ENCODE assay signal across 35 cellular contexts in the genomic region with DNA sequence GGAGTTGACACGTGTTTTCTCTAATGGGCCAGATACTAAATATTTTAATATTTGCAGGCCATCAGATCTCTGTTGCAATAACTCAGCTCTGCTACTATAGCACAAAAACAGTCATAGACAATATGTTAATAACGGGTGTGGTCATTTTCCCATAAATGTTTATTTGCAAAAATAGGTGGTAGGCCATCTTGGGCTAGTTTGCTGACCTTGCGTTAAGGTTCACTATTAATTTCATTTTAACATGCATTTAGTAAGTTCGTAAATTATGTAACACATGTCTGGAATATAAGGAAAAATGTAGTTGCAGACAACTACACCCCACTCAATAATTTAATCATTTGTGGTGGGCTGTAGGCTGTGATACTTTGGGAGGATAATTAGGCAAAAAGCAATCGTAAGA.
"Had no signal": no experiment of that assay in that cellular context is flagged by ENCODE, and none has a peak within 500 bp of the region (broad histone marks: within the 10 kb centered on the region; RNA-seq: fewer than 3 reads in every experiment).

No MANE protein-coding gene starts in this region.

- DNase-seq: Kasumi-1, MG63, MM.1S, MV-4-11, NCI-H1048, NCI-H1092, NCI-H1092 treated with DMSO at 0.1 percent for 48 hours, NCI-H1105, NCI-H1105 treated with DMSO at 0.1 percent for 48 hours, NCI-H1417, NCI-H1417 treated with DMSO at 0.1 percent for 48 hours, NCI-H1436, NCI-H1436 treated with DMSO at 0.1 percent for 48 hours, NCI-H146, NCI-H1694, NCI-H1694 treated with DMSO at 0.1 percent for 48 hours, NCI-H187, NCI-H187 treated with DMSO at 0.1 percent for 48 hours, NCI-H1930, NCI-H2029, NCI-H2029 treated with DMSO at 0.1 percent for 48 hours, NCI-H2081, NCI-H2081 treated with DMSO at 0.1 percent for 48 hours, NCI-H2107, NCI-H2171, NCI-H2171 treated with DMSO at 0.1 percent for 48 hours, NCI-H2227 treated with DMSO at 0.1 percent for 48 hours, NCI-H226, NCI-H345, NCI-H446, NCI-H446 treated with DMSO at 0.1 percent for 48 hours, NCI-H510A, NCI-H510A treated with DMSO at 0.1 percent for 48 hours, NCI-H524, NCI-H524 treated with DMSO at 0.1 percent for 48 hours had no signal

- H3K4me3 ChIP-seq: MG63 had no signal

- H3K36me3 ChIP-seq: MG63 had no signal

- H3K27me3 ChIP-seq: MG63 had no signal

- H3K9me3 ChIP-seq: MG63 had no signal
